Comparison of ENCODE assay signal across 20 cellular contexts in genomic region chr17:68526548-68526947, GRCh38.
"Had no signal": no experiment of that assay in that cellular context is flagged by ENCODE, and none has a peak within 500 bp of the region (broad histone marks: within the 10 kb centered on the region; RNA-seq: fewer than 3 reads in every experiment).

No MANE protein-coding gene starts in this region.

- H3K9me3 ChIP-seq: heart right ventricle, pancreas, SK-N-SH, thyroid gland had no signal

- H3K4me3 ChIP-seq: cardiac muscle cell, heart right ventricle, pancreas, smooth muscle cell, thyroid gland had no signal

- H3K27me3 Mint-ChIP-seq: stimulated activated naive B cell treated with anti-CD40 and anti-IgM and Interleukin-4, amounts not matched to agents 10 μg/mL and 1 μg/mL and 100 μg/mL, for 72 hours had no signal

- H3K9ac ChIP-seq: SK-N-SH had no signal

- H3K4me2 ChIP-seq: SK-N-SH, smooth muscle cell had no signal

- DNase-seq: activated CD4-positive, alpha-beta T cell treated with anti-CD3 and anti-CD28 coated beads, Interleukin-2, amount 50 U/mL, for 1 hour; activated naive CD4-positive, alpha-beta T cell; activated T-cell treated with anti-CD3 and anti-CD28 coated beads, Interleukin-2, amount 50 U/mL, for 4 hours; amygdala; erythroblast; foreskin fibroblast; heart right ventricle; kidney; midbrain; pancreas; SK-N-SH; stimulated activated CD4-positive, alpha-beta T cell treated with anti-CD3 and anti-CD28 coated beads, Interleukin-15, amount 100 ng/mL, for 24 hours; stimulated activated naive B cell treated with anti-CD40 and anti-IgM and Interleukin-4, amounts not matched to agents 10 μg/mL and 1 μg/mL and 100 μg/mL, for 72 hours; thyroid gland had no signal

- H3K27ac ChIP-seq: cardiac muscle cell, heart right ventricle, thyroid gland had no signal

- H3K9me3 Mint-ChIP-seq: activated T-cell treated with anti-CD3 and anti-CD28 coated beads, Interleukin-2, amount 50 U/mL, for 4 hours; activated T-helper 2 cell treated with anti-CD3 and anti-CD28 coated beads, Interferon-gamma antibody, Interleukin-2, Interleukin-4, amounts not matched to agents 10 μg/mL and 5 μg/mL and 100 μg/mL, durations not matched to agents 14 hours and 24 hours and 36 hours; nephron; stimulated activated naive B cell treated with anti-CD40 and anti-IgM and Interleukin-4, amounts not matched to agents 10 μg/mL and 1 μg/mL and 100 μg/mL, for 72 hours had no signal

- H3K27ac Mint-ChIP-seq: activated T-helper 2 cell treated with anti-CD3 and anti-CD28 coated beads, Interferon-gamma antibody, Interleukin-2, Interleukin-4, amounts not matched to agents 10 μg/mL and 5 μg/mL and 100 μg/mL, durations not matched to agents 14 hours and 24 hours and 36 hours; nephron; stimulated activated naive B cell treated with anti-CD40 and anti-IgM and Interleukin-4, amounts not matched to agents 10 μg/mL and 1 μg/mL and 100 μg/mL, for 72 hours had no signal

- H3K27me3 ChIP-seq: cardiac muscle cell, heart right ventricle, pancreas, thyroid gland had no signal

- ATAC-seq: activated CD4-positive, CD25-positive, alpha-beta regulatory T cell treated with anti-CD3 and anti-CD28 coated beads, Interleukin-2, amount 50 U/mL, for 24 hours; activated T-cell treated with anti-CD3 and anti-CD28 coated beads, Interleukin-2, amount 50 U/mL, for 4 hours; heart right ventricle; sciatic nerve; stimulated activated naive B cell treated with anti-CD40 and anti-IgM and Interleukin-4, amounts not matched to agents 10 μg/mL and 1 μg/mL and 100 μg/mL, for 72 hours had no signal

- H3K4me3 Mint-ChIP-seq: activated T-cell treated with anti-CD3 and anti-CD28 coated beads, Interleukin-2, amount 50 U/mL, for 4 hours; nephron; stimulated activated naive B cell treated with anti-CD40 and anti-IgM and Interleukin-4, amounts not matched to agents 10 μg/mL and 1 μg/mL and 100 μg/mL, for 72 hours had no signal

- H3K4me1 ChIP-seq: thyroid gland had no signal
